10 cellular contexts compared by ENCODE assay signal in the genomic region with DNA sequence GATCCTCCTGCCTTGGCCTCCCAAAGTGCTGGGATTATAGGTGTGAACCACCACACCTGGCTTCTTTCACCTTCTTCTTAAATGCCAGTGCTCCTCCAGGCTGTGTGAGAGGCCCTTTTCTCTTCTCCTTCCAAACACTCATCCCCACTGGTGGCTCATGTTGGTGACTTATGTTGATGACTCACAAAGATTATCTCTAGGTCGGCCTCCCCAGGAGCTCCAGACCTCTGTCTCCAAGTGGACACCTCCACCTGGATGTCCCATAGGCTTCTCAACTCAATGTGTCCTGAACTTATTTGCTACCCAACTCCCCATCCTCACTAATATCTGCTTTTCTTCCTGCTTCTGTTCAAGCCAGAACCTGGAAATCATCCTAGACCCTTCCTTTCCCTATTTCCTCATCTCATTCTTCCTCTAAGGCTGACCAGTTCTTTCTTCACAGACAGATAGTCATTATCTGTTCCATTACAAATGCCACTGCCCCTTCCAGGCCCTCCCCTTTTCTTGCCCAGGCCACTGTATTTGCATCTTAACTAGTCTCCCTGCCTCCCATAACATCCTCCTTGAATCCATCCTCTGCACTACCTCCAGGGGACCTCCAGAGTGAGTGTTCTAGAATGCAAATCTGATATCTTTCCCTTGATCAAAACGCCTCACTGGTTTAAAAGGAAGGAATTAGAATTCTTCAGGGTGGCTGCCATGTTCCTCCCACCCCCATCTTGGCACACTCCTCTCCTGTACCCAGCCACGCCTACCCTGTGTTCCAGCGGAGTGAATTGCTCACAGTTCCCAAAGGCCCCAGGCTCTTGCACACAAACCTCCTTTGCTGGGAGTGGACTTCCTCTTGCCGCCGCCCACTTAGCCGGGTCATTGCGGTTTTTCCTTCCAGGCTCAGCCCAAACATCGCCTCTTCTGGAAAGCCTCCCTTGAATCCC. TPM values are rescaled to one million over a fixed set of nuclear protein-coding genes. Genes with fewer than 3 reads are reported as not detected.
DNase-seq lines count a peak whose midpoint lies in the region; ATAC-seq and TF ChIP-seq lines count a peak whose summit lies in the region.
"Had no signal": no experiment of that assay in that cellular context is flagged by ENCODE, and none has a peak within 500 bp of the region (broad histone marks: within the 10 kb centered on the region; RNA-seq: fewer than 3 reads in every experiment).

No MANE protein-coding gene starts in this region.

- H3K27me3 Mint-ChIP-seq in T-cell: peaks cover 0 to 10% of the 10 kb centered on the region in 2 donors

- TF ChIP-seq CTCF in tibial nerve (IDR thresholded peaks at IDR 0.05): peak in 1 of 5 experiments; percentile 15

- 31 to 40% methylated on average over 9 of the region's 9 CpGs for whole genome bisulfite sequencing in tibial nerve, 2 donors

- no peaks in the 10 kb centered on the region for H3K36me3 ChIP-seq in tibial nerve
- no peaks in the 10 kb centered on the region for H3K36me3 ChIP-seq in effector memory CD4-positive, alpha-beta T cell (ENCODE audit: control insufficient read depth, insufficient read depth, low read length)

- ATAC-seq in T-cell (replicated peaks in 1 of 4): no peak

- H3K27ac ChIP-seq in tibial nerve: peak overlapping the region; percentile 75 to 92 (median 84)
- H3K27ac ChIP-seq in effector memory CD4-positive, alpha-beta T cell (ENCODE audit: insufficient read depth, low read length, poor library complexity, severe bottlenecking): no peak overlapping the region
- H3K27ac ChIP-seq: 22Rv1 had no signal

- peak overlapping the region in 1 of 4 donors; percentile 36 for H3K4me3 ChIP-seq in tibial nerve
- H3K4me3 ChIP-seq in effector memory CD4-positive, alpha-beta T cell (ENCODE audit: insufficient read depth, low read depth, low read length, poor library complexity, severe bottlenecking): no peak overlapping the region

- in situ Hi-C loops in T47D (cut with HindIII; ENCODE audit: low pct_unique_long_range_greater_than_20kb, low sequenced_read_pairs): no loop called here

- CTCF ChIA-PET in T-cell (lab: Charles Lee): no interaction called here

- TF ChIP-seq EP300 in tibial nerve (IDR thresholded peaks at IDR 0.05): peak in 1 of 2 donors; percentile 80

- peaks cover 25 to 36% (median 29%) of the 10 kb centered on the region in 3 donors for H3K4me1 Mint-ChIP-seq in T-cell

- H3K27me3 ChIP-seq in tibial nerve: no peaks in the 10 kb centered on the region
- no peaks in the 10 kb centered on the region for H3K27me3 ChIP-seq in effector memory CD4-positive, alpha-beta T cell (replicated peaks; ENCODE audit: control insufficient read depth, insufficient read depth, low read length, poor library complexity, severe bottlenecking)

- peak overlapping the region in 1 of 3 donors; percentile 73 for H3K4me3 Mint-ChIP-seq in T-cell

- TF ChIP-seq POLR2A in tibial nerve (IDR thresholded peaks at IDR 0.05): peak in 1 of 2 donors; percentile 14

- H3K4me1 ChIP-seq in tibial nerve: peaks cover 0 to 52% (median 25%) of the 10 kb centered on the region in 4 donors
- peaks cover 5% of the 10 kb centered on the region for H3K4me1 ChIP-seq in effector memory CD4-positive, alpha-beta T cell (ENCODE audit: control insufficient read depth, insufficient read depth, low read length, poor library complexity, severe bottlenecking)

- DNase-seq in NCI-H526 (lab: John Stamatoyannopoulos, UW) (peak; percentile 49 to 63), NCI-H526 treated with DMSO at 0.1 percent for 48 hours (lab: John Stamatoyannopoulos, UW) (no peak), T47D (ENCODE audit: low read depth in 1 of 2, low spot score in 1 of 2) (peak; percentile 60 to 94), kidney tubule cell (ENCODE audit: low spot score) (peak; percentile 36), tibial nerve (ENCODE audit: low spot score in 2 of 2) (peak; percentile 78 to 88), NCI-H128 (lab: John Stamatoyannopoulos, UW; ENCODE audit: unreplicated experiment) (no peak), T-cell (no peak)
- no peak for DNase-seq in effector memory CD4-positive, alpha-beta T cell
- DNase-seq: activated CD4-positive, alpha-beta T cell treated with anti-CD3 and anti-CD28 coated beads, Interleukin-2, amount 10 ng/mL, durations not matched to agents 24 days and 14 days had no signal

- peaks cover 0 to 15% (median 0%) of the 10 kb centered on the region in 4 donors for H3K9me3 ChIP-seq in tibial nerve
- peaks cover 6% of the 10 kb centered on the region for H3K9me3 ChIP-seq in effector memory CD4-positive, alpha-beta T cell (ENCODE audit: control insufficient read depth, low read length)

- POLR2A ChIA-PET in T-cell (lab: Charles Lee): interaction anchor here in 1 of 2 donors (0.5 kb wide), 1 partner anchor 151 kb away, joined by 4 read pairs; no protein-coding TSS in a partner anchor

- H3K36me3 Mint-ChIP-seq in T-cell: peaks cover under 1% of the 10 kb centered on the region

- H3K27ac Mint-ChIP-seq in T-cell: no peak overlapping the region

- H3K9me3 Mint-ChIP-seq in T-cell: peaks cover under 1 to 12% (median 2%) of the 10 kb centered on the region in 3 donors

RNA-seq across cellular contexts. Expression of a gene that starts 34.8 kb away (rescaled TPM):
- not detected for total RNA-seq in tibial nerve
- not detected for total RNA-seq in T-cell

Comparison
In these comparisons a context has a peak if more than half of its experiments do, and no peak if none do; other contexts are left out.
1. DNase-seq: peak in NCI-H526 (2 of 2), T47D (2 of 2), kidney tubule cell (single experiment) and tibial nerve (2 of 2); none in NCI-H526 treated with DMSO at 0.1 percent for 48 hours (single experiment), NCI-H128 (single experiment), effector memory CD4-positive, alpha-beta T cell (0 of 3) and T-cell (0 of 34).